In the genomic region with DNA sequence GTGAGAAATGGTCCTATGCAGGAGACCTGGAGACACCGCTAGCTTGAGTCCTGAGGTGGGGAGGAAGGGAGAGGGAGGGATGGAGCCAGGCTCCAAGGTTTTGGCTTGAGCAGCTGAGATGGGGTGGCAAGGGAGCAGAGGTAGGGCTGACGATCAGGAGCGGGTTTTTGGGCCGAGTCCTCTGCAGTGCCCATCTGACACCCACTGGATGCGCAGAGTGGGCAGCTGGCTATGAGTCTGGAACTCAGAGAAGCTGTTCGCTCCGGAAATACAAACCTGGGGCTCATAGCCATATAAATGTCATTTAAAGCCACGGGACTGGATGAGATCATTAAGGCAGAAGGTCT, we compare ENCODE assay signal across 7 cellular contexts. TPM values are rescaled to one million over a fixed set of nuclear protein-coding genes. Genes with fewer than 3 reads are reported as not detected.
DNase-seq lines count a peak whose midpoint lies in the region; ATAC-seq and TF ChIP-seq lines count a peak whose summit lies in the region.

No MANE protein-coding gene starts in this region.

- ATAC-seq in stimulated activated naive B cell treated with anti-CD40 and anti-IgM and Interleukin-4, amounts not matched to agents 10 μg/mL and 1 μg/mL and 100 μg/mL, for 72 hours (replicated peaks) = no peak

- no peaks in the 10 kb centered on the region for H3K36me3 ChIP-seq in iPS DF 6.9 (ENCODE audit: control insufficient read depth, insufficient read depth, low read length)

- WGBS in iPS DF 6.9 (ENCODE audit: insufficient coverage, insufficient read length) = no CpG with 5 or more reads among the region's 8 CpGs

- H3K4me1 Mint-ChIP-seq in activated T-helper 1 cell treated with anti-CD3 and anti-CD28 coated beads, Interleukin-12 subunit alpha, Interleukin-12 subunit beta, Interleukin-2, Interleukin-4 antibody, amounts not matched to agents 30 ng/mL and 10 ng/mL and 1 ng/mL, durations not matched to agents 14 hours and 24 hours and 36 hours (ENCODE audit: low read depth) = peaks cover 42% of the 10 kb centered on the region
- peaks cover 38 to 48% of the 10 kb centered on the region in 2 donors for H3K4me1 Mint-ChIP-seq in stimulated activated naive B cell treated with anti-CD40 and anti-IgM and Interleukin-4, amounts not matched to agents 10 μg/mL and 1 μg/mL and 100 μg/mL, for 72 hours

- peak overlapping the region; percentile 46; the same call in 1 of the 2 replicates for H3K4me3 ChIP-seq in iPS DF 6.9 (ENCODE audit: low read length)

- no peak overlapping the region for H3K27ac ChIP-seq in iPS DF 6.9 (ENCODE audit: low read length)

- H3K27me3 Mint-ChIP-seq in activated T-helper 1 cell treated with anti-CD3 and anti-CD28 coated beads, Interleukin-12 subunit alpha, Interleukin-12 subunit beta, Interleukin-2, Interleukin-4 antibody, amounts not matched to agents 30 ng/mL and 10 ng/mL and 1 ng/mL, durations not matched to agents 14 hours and 24 hours and 36 hours (ENCODE audit: insufficient read depth) = peaks cover 3% of the 10 kb centered on the region
- no peaks in the 10 kb centered on the region for H3K27me3 Mint-ChIP-seq in stimulated activated naive B cell treated with anti-CD40 and anti-IgM and Interleukin-4, amounts not matched to agents 10 μg/mL and 1 μg/mL and 100 μg/mL, for 72 hours

- POLR2A ChIA-PET in HEK293T (lab: Yijun Ruan, JAX) = interaction anchor here (0.6 to 2.9 kb wide), 13 partner anchors 9 to 262 kb away, joined by 3 to 13 read pairs (median 4); a partner anchor contains a TSS

- DNase-seq in HEK293T (ENCODE audit: extremely low spot score) (no peak), iPS DF 6.9 (ENCODE audit: low read depth, low spot score) (no peak), HUDEP-2 (lab: John Stamatoyannopoulos, UW; ENCODE audit: unreplicated experiment in 76 of 76) (no peak), NCI-H2029 treated with DMSO at 0.1 percent for 48 hours (lab: John Stamatoyannopoulos, UW) (no peak), posterior vena cava (ENCODE audit: low spot score) (no peak)
- no peak for DNase-seq in activated T-helper 1 cell treated with anti-CD3 and anti-CD28 coated beads, Interleukin-12 subunit alpha, Interleukin-12 subunit beta, Interleukin-2, Interleukin-4 antibody, amounts not matched to agents 30 ng/mL and 10 ng/mL and 1 ng/mL, durations not matched to agents 14 hours and 24 hours and 36 hours (ENCODE audit: low spot score)
- no peak for DNase-seq in stimulated activated naive B cell treated with anti-CD40 and anti-IgM and Interleukin-4, amounts not matched to agents 10 μg/mL and 1 μg/mL and 100 μg/mL, for 72 hours

- no peaks in the 10 kb centered on the region for H3K9me3 ChIP-seq in iPS DF 6.9 (ENCODE audit: control insufficient read depth, insufficient read depth, low read length)

- intact Hi-C loops in activated T-helper 1 cell treated with anti-CD3 and anti-CD28 coated beads, Interleukin-12 subunit alpha, Interleukin-12 subunit beta, Interleukin-2, Interleukin-4 antibody, amounts not matched to agents 30 ng/mL and 10 ng/mL and 1 ng/mL, durations not matched to agents 14 hours and 24 hours and 36 hours (cut with micrococcal nuclease) = loop anchor here (1.0 to 5.0 kb wide), 6 partner anchors 20 to 594 kb away; a partner anchor contains a TSS
- intact Hi-C loops in posterior vena cava (cut with DNase I) = loop anchor here in 1 of 2 donors (5.0 to 10.0 kb wide), 2 partner anchors 89 to 113 kb away; a partner anchor contains a TSS

- CTCF ChIA-PET in HEK293T (lab: Yijun Ruan, JAX) = interaction anchor here (1.4 kb wide), 1 partner anchor 87 kb away, joined by 4 read pairs; no protein-coding TSS in a partner anchor

- H3K27ac Mint-ChIP-seq in activated T-helper 1 cell treated with anti-CD3 and anti-CD28 coated beads, Interleukin-12 subunit alpha, Interleukin-12 subunit beta, Interleukin-2, Interleukin-4 antibody, amounts not matched to agents 30 ng/mL and 10 ng/mL and 1 ng/mL, durations not matched to agents 14 hours and 24 hours and 36 hours = peak overlapping the region; percentile 82
- H3K27ac Mint-ChIP-seq in stimulated activated naive B cell treated with anti-CD40 and anti-IgM and Interleukin-4, amounts not matched to agents 10 μg/mL and 1 μg/mL and 100 μg/mL, for 72 hours = peak overlapping the region; percentile 91

- H3K4me3 Mint-ChIP-seq in activated T-helper 1 cell treated with anti-CD3 and anti-CD28 coated beads, Interleukin-12 subunit alpha, Interleukin-12 subunit beta, Interleukin-2, Interleukin-4 antibody, amounts not matched to agents 30 ng/mL and 10 ng/mL and 1 ng/mL, durations not matched to agents 14 hours and 24 hours and 36 hours = peak overlapping the region; percentile 89
- peak overlapping the region; percentile 84 to 89 for H3K4me3 Mint-ChIP-seq in stimulated activated naive B cell treated with anti-CD40 and anti-IgM and Interleukin-4, amounts not matched to agents 10 μg/mL and 1 μg/mL and 100 μg/mL, for 72 hours

- H3K9me3 Mint-ChIP-seq in activated T-helper 1 cell treated with anti-CD3 and anti-CD28 coated beads, Interleukin-12 subunit alpha, Interleukin-12 subunit beta, Interleukin-2, Interleukin-4 antibody, amounts not matched to agents 30 ng/mL and 10 ng/mL and 1 ng/mL, durations not matched to agents 14 hours and 24 hours and 36 hours = no peaks in the 10 kb centered on the region
- no peaks in the 10 kb centered on the region for H3K9me3 Mint-ChIP-seq in stimulated activated naive B cell treated with anti-CD40 and anti-IgM and Interleukin-4, amounts not matched to agents 10 μg/mL and 1 μg/mL and 100 μg/mL, for 72 hours

- no peaks in the 10 kb centered on the region for H3K27me3 ChIP-seq in iPS DF 6.9 (ENCODE audit: control insufficient read depth, insufficient read depth, low read length)

- no peaks in the 10 kb centered on the region for H3K36me3 Mint-ChIP-seq in activated T-helper 1 cell treated with anti-CD3 and anti-CD28 coated beads, Interleukin-12 subunit alpha, Interleukin-12 subunit beta, Interleukin-2, Interleukin-4 antibody, amounts not matched to agents 30 ng/mL and 10 ng/mL and 1 ng/mL, durations not matched to agents 14 hours and 24 hours and 36 hours (ENCODE audit: low read depth)
- H3K36me3 Mint-ChIP-seq in stimulated activated naive B cell treated with anti-CD40 and anti-IgM and Interleukin-4, amounts not matched to agents 10 μg/mL and 1 μg/mL and 100 μg/mL, for 72 hours = peaks cover 0 to 3% of the 10 kb centered on the region in 2 donors

- H3K4me1 ChIP-seq in iPS DF 6.9 (ENCODE audit: control insufficient read depth, insufficient read depth, low read length) = peaks cover 3% of the 10 kb centered on the region; the same call in 1 of the 2 replicates

TF ChIP-seq in HEK293T, 16 proteins besides CTCF, POLR2A, EP300 and RAD21:
- no peak for TF ChIP-seq FOXK2 (IDR thresholded peaks at IDR 0.05)
- TF ChIP-seq, protein P1, sequence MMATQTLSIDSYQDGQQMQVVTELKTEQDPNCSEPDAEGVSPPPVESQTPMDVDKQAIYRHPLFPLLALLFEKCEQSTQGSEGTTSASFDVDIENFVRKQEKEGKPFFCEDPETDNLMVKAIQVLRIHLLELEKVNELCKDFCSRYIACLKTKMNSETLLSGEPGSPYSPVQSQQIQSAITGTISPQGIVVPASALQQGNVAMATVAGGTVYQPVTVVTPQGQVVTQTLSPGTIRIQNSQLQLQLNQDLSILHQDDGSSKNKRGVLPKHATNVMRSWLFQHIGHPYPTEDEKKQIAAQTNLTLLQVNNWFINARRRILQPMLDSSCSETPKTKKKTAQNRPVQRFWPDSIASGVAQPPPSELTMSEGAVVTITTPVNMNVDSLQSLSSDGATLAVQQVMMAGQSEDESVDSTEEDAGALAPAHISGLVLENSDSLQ (IDR thresholded peaks at IDR 0.05) = peak; percentile 38; the same call in 1 of the 2 replicates

RNA-seq across cellular contexts. Expression of a gene that starts 0.5 kb away (rescaled TPM):
- 12.3 and 12.5 TPM in 2 replicates for total RNA-seq in activated T-helper 1 cell treated with anti-CD3 and anti-CD28 coated beads, Interleukin-12 subunit alpha, Interleukin-12 subunit beta, Interleukin-2, Interleukin-4 antibody, amounts not matched to agents 30 ng/mL and 10 ng/mL and 1 ng/mL, durations not matched to agents 14 hours and 24 hours and 36 hours
- 10 to 100 TPM; 22.1 to 72.7 TPM for total RNA-seq in posterior vena cava

RNA-seq across cellular contexts. Expression of a gene that starts 19.7 kb away (rescaled TPM):
- total RNA-seq in activated T-helper 1 cell treated with anti-CD3 and anti-CD28 coated beads, Interleukin-12 subunit alpha, Interleukin-12 subunit beta, Interleukin-2, Interleukin-4 antibody, amounts not matched to agents 30 ng/mL and 10 ng/mL and 1 ng/mL, durations not matched to agents 14 hours and 24 hours and 36 hours = 34.8 and 34.9 TPM in 2 replicates
- 10 to 100 TPM; 13.7 to 14.3 TPM for total RNA-seq in posterior vena cava
